Comparison of ENCODE assay signal across 1 cellular context in genomic region chr18:35047697-35048292, GRCh38.
TF ChIP-seq lines count a peak whose summit lies in the region.

No MANE protein-coding gene starts in this region.

TF ChIP-seq in K562, 482 proteins besides CTCF, POLR2A, EP300 and RAD21:
- TF ChIP-seq PML (IDR thresholded peaks at IDR 0.05; ENCODE audit: low read length): no peak
- TF ChIP-seq PBX2 (CRISPR knock-in tag; IDR thresholded peaks at IDR 0.05; ENCODE audit: low read depth): no peak
- TF ChIP-seq PBX2 (tag; conservative IDR thresholded peaks at IDR 0.05; ENCODE audit: low read depth): peak; percentile 56
- peak in 1 of 2 experiments; percentile 48; a peak in 1 of 3 replicates for TF ChIP-seq CBX3 (IDR thresholded peaks at IDR 0.05; ENCODE audit: borderline replicate concordance in 1 of 2, low read length in 2 of 2)
- 0 out of 2 replicates have a peak, but pooled peaks have one; percentile 3 for TF ChIP-seq CBFA2T3 (IDR thresholded peaks at IDR 0.05)
- TF ChIP-seq RFX7 (CRISPR knock-in tag; IDR thresholded peaks at IDR 0.05): no peak
- peak in 1 of 2 experiments; percentile 78; a peak in 2 of 4 replicates for TF ChIP-seq TRIM24 (IDR thresholded peaks at IDR 0.05)
- peak; percentile 75 for TF ChIP-seq MEIS2 (IDR thresholded peaks at IDR 0.05; ENCODE audit: partially characterized antibody)
- no peak for TF ChIP-seq ZNF395 (CRISPR knock-in tag; IDR thresholded peaks at IDR 0.05)
- TF ChIP-seq TRIM28 (IDR thresholded peaks at IDR 0.05): 0 out of 2 replicates have a peak, but pooled peaks have one; percentile 35
- peak; percentile 73 for TF ChIP-seq ZNF316 (IDR thresholded peaks at IDR 0.05)
